Comparison of ENCODE assay signal across 15 cellular contexts in the genomic region with DNA sequence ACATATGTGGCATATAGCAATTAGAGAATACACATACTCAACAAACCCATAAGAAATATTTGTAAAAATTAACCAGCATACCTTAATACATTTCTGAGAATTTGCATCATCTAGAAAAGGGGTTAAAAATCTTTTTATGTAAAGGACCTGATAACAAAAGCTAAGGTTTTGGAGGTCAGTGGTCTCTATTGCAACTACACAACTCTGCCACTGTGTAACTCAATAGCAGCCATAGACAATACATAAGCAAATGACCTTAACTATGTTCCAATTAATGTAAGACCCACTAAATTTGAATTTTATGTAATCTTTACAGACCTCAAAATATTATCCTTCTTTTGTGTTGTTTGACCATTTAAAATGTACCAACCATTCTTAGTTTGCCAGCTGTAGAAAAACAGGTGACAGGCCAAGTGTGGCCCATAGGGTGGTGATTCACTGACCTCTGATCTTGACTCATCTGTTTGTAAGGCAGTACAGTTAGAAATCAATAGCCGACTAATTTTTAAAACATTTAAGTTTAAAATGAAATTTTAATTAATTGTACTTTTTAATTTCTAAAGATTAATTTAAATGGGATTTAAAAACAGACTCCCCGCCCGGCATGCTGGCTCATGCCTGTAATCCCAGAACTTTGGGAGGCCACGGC. TPM values are rescaled to one million over a fixed set of nuclear protein-coding genes. Genes with fewer than 3 reads are reported as not detected.
DNase-seq lines count a peak whose midpoint lies in the region; ATAC-seq, FAIRE-seq and TF ChIP-seq lines count a peak whose summit lies in the region.
"Had no signal": no experiment of that assay in that cellular context is flagged by ENCODE, and none has a peak within 500 bp of the region (broad histone marks: within the 10 kb centered on the region; RNA-seq: fewer than 3 reads in every experiment).

No MANE protein-coding gene starts in this region.

- 61% methylated on average over 4 of the region's 4 CpGs for WGBS in HepG2 (ENCODE audit: low lambda C conversion rate)

- TF ChIP-seq RAD21 in HepG2 (CRISPR knock-in tag; IDR thresholded peaks at IDR 0.05): no peak

- H3K9ac ChIP-seq in astrocyte (ENCODE audit: low read length) (no peak overlapping the region), HepG2 (ENCODE audit: insufficient read depth, low read depth, low read length) (no peak overlapping the region)

- H3K36me3 ChIP-seq in astrocyte (ENCODE audit: insufficient read depth, low read length) (no peaks in the 10 kb centered on the region), HepG2 (replicated peaks in 1 of 2; ENCODE audit: control insufficient read depth in 1 of 2, insufficient read depth in 2 of 2, low read length in 2 of 2) (no peaks in the 10 kb centered on the region)
- H3K36me3 ChIP-seq: esophagus muscularis mucosa had no signal

- no peaks in the 10 kb centered on the region for H3K79me2 ChIP-seq in astrocyte (ENCODE audit: insufficient read depth, low read length)
- no peaks in the 10 kb centered on the region for H3K79me2 ChIP-seq in HepG2 (ENCODE audit: insufficient read depth, low read length)

- H3K4me1 ChIP-seq in astrocyte (ENCODE audit: insufficient read depth, low read length): peaks cover 4% of the 10 kb centered on the region
- peaks cover 33% of the 10 kb centered on the region for H3K4me1 ChIP-seq in HepG2 (ENCODE audit: insufficient read depth, low read length)
- H3K4me1 ChIP-seq: esophagus muscularis mucosa had no signal

- CTCF ChIA-PET in HepG2 (lab: Yijun Ruan, JAX; ENCODE audit: low intra/inter-chr PET ratio, low total read pairs): no interaction called here

- H3K4me3 ChIP-seq in AG10803 (ENCODE audit: low read length) (no peak overlapping the region), astrocyte (ENCODE audit: insufficient read depth, low read depth, low read length) (no peak overlapping the region), HepG2 (replicated peaks in 1 of 3; ENCODE audit: insufficient read depth in 1 of 3, low read depth in 2 of 3, low read length in 3 of 3) (no peak overlapping the region)
- H3K4me3 ChIP-seq: esophagus muscularis mucosa, smooth muscle cell had no signal

- TF ChIP-seq CTCF in AG10803 (conservative IDR thresholded peaks at IDR 0.05; ENCODE audit: low read length) (no peak), astrocyte (IDR thresholded peaks at IDR 0.05; ENCODE audit: insufficient read depth, low read depth, low read length) (no peak), HepG2 (CRISPR knock-in tag; IDR thresholded peaks at IDR 0.05) (no peak)

- POLR2A ChIA-PET in HepG2 (lab: Yijun Ruan, JAX): interaction anchor here (1.0 to 3.0 kb wide), 2 partner anchors 7 to 9 kb away, joined by 3 to 9 read pairs; a partner anchor contains a TSS

- TF ChIP-seq EP300 in HepG2 (IDR thresholded peaks at IDR 0.05; ENCODE audit: low read depth in 2 of 2, low read length in 2 of 2): peak in 1 of 2 experiments; percentile 44; a peak in 2 of 4 replicates
- no peak for TF ChIP-seq EP300 in HepG2 (CRISPR knock-in tag; IDR thresholded peaks at IDR 0.05; ENCODE audit: borderline replicate concordance)

- in situ Hi-C loops in HepG2 (cut with HindIII; ENCODE audit: extremely low pct_ligation_motif_present, low pct_unique_long_range_greater_than_20kb): no loop called here

- no peak overlapping the region for H3K27ac Mint-ChIP-seq in astrocyte (ENCODE audit: unreplicated experiment)
- H3K27ac Mint-ChIP-seq: stimulated activated naive B cell treated with anti-CD40 and anti-IgM and Interleukin-4, amounts not matched to agents 10 μg/mL and 1 μg/mL and 100 μg/mL, for 72 hours had no signal

- H4K20me1 ChIP-seq in astrocyte (ENCODE audit: insufficient read depth, low read length) (no peaks in the 10 kb centered on the region), HepG2 (ENCODE audit: insufficient read depth, low read length) (no peaks in the 10 kb centered on the region)

- H2AFZ ChIP-seq in astrocyte (ENCODE audit: low read depth, low read length): no peak overlapping the region
- H2AFZ ChIP-seq in HepG2 (ENCODE audit: low read length): no peak overlapping the region

- intact Hi-C loops in HepG2 (cut with micrococcal nuclease; ENCODE audit: unreplicated experiment): no loop called here

- TF ChIP-seq POLR2A in HepG2 (IDR thresholded peaks at IDR 0.05; ENCODE audit: insufficient read depth in 1 of 2, low read depth in 2 of 2, low read length in 2 of 2): no peak

- H3K4me1 Mint-ChIP-seq in astrocyte (ENCODE audit: low read depth, unreplicated experiment): peaks cover 5% of the 10 kb centered on the region

- H3K27ac ChIP-seq in astrocyte (ENCODE audit: low read depth, low read length) (no peak overlapping the region), HepG2 (ENCODE audit: extremely low read length, insufficient read depth, low read length) (no peak overlapping the region), substantia nigra (ENCODE audit: low read depth, low read length, poor library complexity, severe bottlenecking) (no peak overlapping the region)
- H3K27ac ChIP-seq: esophagus muscularis mucosa had no signal

- DNase-seq in AG10803 (ENCODE audit: low read depth) (peak; percentile 53), HT1080 (ENCODE audit: low read depth) (peak; percentile 75), astrocyte (ENCODE audit: low read depth) (peak; percentile 61), HepG2 (ENCODE audit: low spot score) (peak; percentile 37), NAMALWA (ENCODE audit: low spot score) (no peak), substantia nigra (lab: John Stamatoyannopoulos, UW) (no peak)
- no peak for DNase-seq in stimulated activated CD4-positive, alpha-beta T cell treated with anti-CD3 and anti-CD28 coated beads, Interleukin-4, amount 100 ng/mL, for 4 hours
- DNase-seq: activated naive CD4-positive, alpha-beta T cell treated with Interleukin-2 at 50 U/mL for 16 hours; COR-L47; NCI-H526 treated with DMSO at 0.1 percent for 48 hours; stimulated activated naive B cell treated with anti-CD40 and anti-IgM and Interleukin-4, amounts not matched to agents 10 μg/mL and 1 μg/mL and 100 μg/mL, for 72 hours; T-helper 1 cell had no signal

- no peak overlapping the region for H3K4me3 Mint-ChIP-seq in astrocyte (ENCODE audit: unreplicated experiment)
- H3K4me3 Mint-ChIP-seq: stimulated activated naive B cell treated with anti-CD40 and anti-IgM and Interleukin-4, amounts not matched to agents 10 μg/mL and 1 μg/mL and 100 μg/mL, for 72 hours had no signal

- BruUV-seq in HepG2 (replicated peaks; lab: Mats Ljungman, UMichigan): no TSS peak

- ATAC-seq in HepG2 (peak; percentile 67; the same call in 2 of the 3 replicates), HG03039 (IDR thresholded peaks at IDR 0.05; ENCODE audit: unreplicated experiment) (no peak)
- ATAC-seq: stimulated activated naive B cell treated with anti-CD40 and anti-IgM and Interleukin-4, amounts not matched to agents 10 μg/mL and 1 μg/mL and 100 μg/mL, for 72 hours had no signal

- H3K9me3 Mint-ChIP-seq in astrocyte (ENCODE audit: unreplicated experiment): no peaks in the 10 kb centered on the region

- no peaks in the 10 kb centered on the region for H3K36me3 Mint-ChIP-seq in astrocyte (ENCODE audit: low read depth, unreplicated experiment)

- no peaks in the 10 kb centered on the region for H3K27me3 Mint-ChIP-seq in astrocyte (ENCODE audit: low read depth, unreplicated experiment)

- FAIRE-seq in astrocyte (lab: Jason Lieb, UNC) (no peak), HepG2 (lab: Jason Lieb, UNC) (no peak)

- H3K9me3 ChIP-seq in astrocyte (ENCODE audit: insufficient read depth, low read depth, low read length): no peaks in the 10 kb centered on the region
- no peaks in the 10 kb centered on the region for H3K9me3 ChIP-seq in HepG2 (ENCODE audit: low read length)
- H3K9me3 ChIP-seq: esophagus muscularis mucosa had no signal

- H3K27me3 ChIP-seq in astrocyte (ENCODE audit: insufficient read depth, low read length) (no peaks in the 10 kb centered on the region), HepG2 (ENCODE audit: control insufficient read depth in 1 of 2, insufficient read depth in 2 of 2, low read length in 2 of 2) (no peaks in the 10 kb centered on the region)
- H3K27me3 ChIP-seq: esophagus muscularis mucosa had no signal

- no peak overlapping the region for H3K4me2 ChIP-seq in astrocyte (ENCODE audit: low read length)
- no peak overlapping the region for H3K4me2 ChIP-seq in HepG2 (ENCODE audit: low read depth, low read length)
- H3K4me2 ChIP-seq: smooth muscle cell had no signal

TF ChIP-seq in HepG2, 621 proteins besides CTCF, POLR2A, EP300 and RAD21 (continues in another document):
- TF ChIP-seq FIP1L1 (IDR thresholded peaks at IDR 0.05; ENCODE audit: borderline replicate concordance, insufficient read depth, low read depth, low read length) (no peak), ZNF543 (CRISPR knock-in tag; IDR thresholded peaks at IDR 0.05) (no peak)

RNA-seq across cellular contexts. Expression of a gene that starts 7.4 kb away (rescaled TPM):
- 30.4 and 36.7 TPM in 2 replicates for total RNA-seq in HT1080 (2014; rRNA removed; shearing (Covaris generic))
- polyA plus RNA-seq in HT1080 (2015; cell fraction: cytosol; rRNA removed): 40.3 and 53.0 TPM in 2 replicates
- 58.8 and 59.5 TPM in 2 replicates for polyA plus RNA-seq in HT1080 (2015; cell fraction: nucleus; rRNA removed)
- 31.8 and 39.0 TPM in 2 replicates for total RNA-seq in astrocyte
- total RNA-seq in HepG2 (2016; rRNA removed; fragmentation: Illumina TruSeq; extraction: Trizol): 43.4 and 51.6 TPM in 2 replicates
- 9.4 and 10.4 TPM in 2 replicates for total RNA-seq in HepG2 (2016; cell fraction: cytosol; rRNA removed; fragmentation: Illumina TruSeq; extraction: Trizol; ENCODE audit: low read depth)
- total RNA-seq in HepG2 (2016; cell fraction: insoluble cytoplasmic fraction; rRNA removed; fragmentation: Illumina TruSeq; extraction: Trizol): 40.9 and 52.2 TPM in 2 replicates
- total RNA-seq in HepG2 (2016; cell fraction: membrane; rRNA removed; fragmentation: Illumina TruSeq; extraction: Trizol): 23.4 and 25.9 TPM in 2 replicates
- 44.6 and 50.9 TPM in 2 replicates for total RNA-seq in HepG2 (2016; cell fraction: nucleus; rRNA removed; fragmentation: Illumina TruSeq; extraction: Trizol)
- 37.1 and 39.2 TPM in 2 replicates for polyA plus RNA-seq in HepG2 (2011; rRNA removed)
- 30.2 and 34.0 TPM in 2 replicates for polyA plus RNA-seq in HepG2 (2011; cell fraction: cytosol; rRNA removed)
- 26.3 and 29.3 TPM in 2 replicates for polyA plus RNA-seq in HepG2 (2011; cell fraction: nucleus; rRNA removed)
- 19.5 and 25.8 TPM in 2 replicates for polyA plus RNA-seq in HepG2 (2012)
- polyA plus RNA-seq in HepG2 (2016; cell fraction: cytosol; fragmentation: Illumina TruSeq; extraction: Trizol; ENCODE audit: low read depth): 2.6 and 3.2 TPM in 2 replicates
- polyA plus RNA-seq in HepG2 (2016; cell fraction: insoluble cytoplasmic fraction; fragmentation: Illumina TruSeq; extraction: Trizol; ENCODE audit: low read depth): 42.1 and 42.3 TPM in 2 replicates
- 8.5 and 8.8 TPM in 2 replicates for polyA plus RNA-seq in HepG2 (2016; cell fraction: membrane; fragmentation: Illumina TruSeq; extraction: Trizol; ENCODE audit: low read depth)
- 28.2 and 28.4 TPM in 2 replicates for polyA plus RNA-seq in HepG2 (2016; cell fraction: nucleus; fragmentation: Illumina TruSeq; extraction: Trizol; ENCODE audit: insufficient read depth, low read depth)
- polyA minus RNA-seq in HepG2 (2011; rRNA and poly(A)+ RNA removed; ENCODE audit: low replicate concordance): 3.8 and 44.2 TPM in 2 replicates
- polyA minus RNA-seq in HepG2 (2011; cell fraction: cytosol; rRNA and poly(A)+ RNA removed): 23.0 and 33.1 TPM in 2 replicates
- 108 and 119 TPM in 2 replicates for polyA minus RNA-seq in HepG2 (2011; cell fraction: nucleus; rRNA and poly(A)+ RNA removed)

Comparison
In these comparisons a context has a peak if more than half of its experiments do, and no peak if none do; other contexts are left out.
1. DNase-seq: peak in AG10803 (single experiment), HT1080 (single experiment), astrocyte (single experiment) and HepG2 (single experiment); none in NAMALWA (single experiment), stimulated activated CD4-positive, alpha-beta T cell treated with anti-CD3 and anti-CD28 coated beads, Interleukin-4, amount 100 ng/mL, for 4 hours (0 of 2) and substantia nigra (0 of 49).